21 cellular contexts compared by ENCODE assay signal in genomic region chr18:48919547-48919946, GRCh38. TPM values are rescaled to one million over a fixed set of nuclear protein-coding genes. Genes with fewer than 3 reads are reported as not detected.
DNase-seq lines count a peak whose midpoint lies in the region; ATAC-seq and FAIRE-seq lines count a peak whose summit lies in the region.
"Had no signal": no experiment of that assay in that cellular context is flagged by ENCODE, and none has a peak within 500 bp of the region (broad histone marks: within the 10 kb centered on the region; RNA-seq: fewer than 3 reads in every experiment).

No MANE protein-coding gene starts in this region.

- no peaks in the 10 kb centered on the region for H3K9me3 ChIP-seq in T-helper 17 cell (ENCODE audit: control insufficient read depth, low read length, poor library complexity, severe bottlenecking)
- H3K9me3 ChIP-seq: SJSA1 had no signal

- H3K36me3 Mint-ChIP-seq in T-helper 17 cell (ENCODE audit: low read depth): peaks cover 8% of the 10 kb centered on the region
- peaks cover 33 to 46% of the 10 kb centered on the region in 2 donors for H3K36me3 Mint-ChIP-seq in stimulated activated naive B cell treated with anti-CD40 and anti-IgM and Interleukin-4, amounts not matched to agents 10 μg/mL and 1 μg/mL and 100 μg/mL, for 72 hours

- no peaks in the 10 kb centered on the region for H3K9me3 Mint-ChIP-seq in stimulated activated naive B cell treated with anti-CD40 and anti-IgM and Interleukin-4, amounts not matched to agents 10 μg/mL and 1 μg/mL and 100 μg/mL, for 72 hours
- H3K9me3 Mint-ChIP-seq: neural progenitor cell had no signal

- peak overlapping the region; percentile 98 for H3K27ac Mint-ChIP-seq in T-helper 17 cell
- H3K27ac Mint-ChIP-seq in stimulated activated naive B cell treated with anti-CD40 and anti-IgM and Interleukin-4, amounts not matched to agents 10 μg/mL and 1 μg/mL and 100 μg/mL, for 72 hours: peak overlapping the region; percentile 60

- H3K4me3 Mint-ChIP-seq in T-helper 17 cell: no peak overlapping the region
- H3K4me3 Mint-ChIP-seq in stimulated activated naive B cell treated with anti-CD40 and anti-IgM and Interleukin-4, amounts not matched to agents 10 μg/mL and 1 μg/mL and 100 μg/mL, for 72 hours: no peak overlapping the region

- peak; percentile 48 for FAIRE-seq in GM19239 (lab: Jason Lieb, UNC)
- FAIRE-seq: bronchial epithelial cell had no signal

- no peaks in the 10 kb centered on the region for H3K27me3 Mint-ChIP-seq in T-helper 17 cell
- no peaks in the 10 kb centered on the region for H3K27me3 Mint-ChIP-seq in stimulated activated naive B cell treated with anti-CD40 and anti-IgM and Interleukin-4, amounts not matched to agents 10 μg/mL and 1 μg/mL and 100 μg/mL, for 72 hours

- peaks cover 57% of the 10 kb centered on the region for H3K4me1 Mint-ChIP-seq in T-helper 17 cell
- peaks cover 41 to 53% of the 10 kb centered on the region in 2 donors for H3K4me1 Mint-ChIP-seq in stimulated activated naive B cell treated with anti-CD40 and anti-IgM and Interleukin-4, amounts not matched to agents 10 μg/mL and 1 μg/mL and 100 μg/mL, for 72 hours

- ATAC-seq in T-helper 17 cell: no peak
- ATAC-seq in stimulated activated naive B cell treated with anti-CD40 and anti-IgM and Interleukin-4, amounts not matched to agents 10 μg/mL and 1 μg/mL and 100 μg/mL, for 72 hours (replicated peaks): no peak
- no peak for ATAC-seq in HG03378 (IDR thresholded peaks at IDR 0.05; ENCODE audit: unreplicated experiment)
- no peak for ATAC-seq in GM18519 (IDR thresholded peaks at IDR 0.05; ENCODE audit: low FRiP score, unreplicated experiment)
- ATAC-seq: stimulated activated naive CD8-positive, alpha-beta T cell treated with anti-CD3 and anti-CD28 coated beads, Interleukin-15, Interleukin-2, amounts not matched to agents 100 U/mL and 50 U/mL, for 24 hours had no signal

- DNase-seq in GM19239 (ENCODE audit: insufficient read length, low spot score) (no peak), T-helper 17 cell (no peak), islet precursor cell (peak; percentile 33), NCI-H128 (lab: John Stamatoyannopoulos, UW; ENCODE audit: unreplicated experiment) (no peak)
- no peak for DNase-seq in stimulated activated naive B cell treated with anti-CD40 and anti-IgM and Interleukin-4, amounts not matched to agents 10 μg/mL and 1 μg/mL and 100 μg/mL, for 72 hours
- DNase-seq: activated CD8-positive, alpha-beta memory T cell treated with anti-CD3 and anti-CD28 coated beads, Interleukin-2, amount 50 U/mL, for 48 hours; activated gamma-delta T cell; AML-193; erythroblast; KBM-7; midbrain; MV-4-11; NCI-H1930; NCI-H345; stimulated activated naive CD8-positive, alpha-beta T cell treated with anti-CD3 and anti-CD28 coated beads, Interleukin-15, Interleukin-2, amounts not matched to agents 100 U/mL and 50 U/mL, for 24 hours; trophoblast cell had no signal

RNA-seq across cellular contexts. Expression of gene SMAD7, which starts 31.2 kb away (rescaled TPM):
- 100 to 1,000 TPM; 161 to 181 TPM for total RNA-seq in T-helper 17 cell
